ENCODE assay signal across 9 cellular contexts in genomic region chr5:150411245-150411979, GRCh38. TPM values are rescaled to one million over a fixed set of nuclear protein-coding genes. Genes with fewer than 3 reads are reported as not detected.
DNase-seq lines count a peak whose midpoint lies in the region; ATAC-seq, FAIRE-seq and TF ChIP-seq lines count a peak whose summit lies in the region.
"Had no signal": no experiment of that assay in that cellular context is flagged by ENCODE, and none has a peak within 500 bp of the region (broad histone marks: within the 10 kb centered on the region; RNA-seq: fewer than 3 reads in every experiment).

No MANE protein-coding gene starts in this region.

- H3K4me1 ChIP-seq in A549 (peaks cover 4% of the 10 kb centered on the region), H9 (ENCODE audit: insufficient read depth, low read length) (peaks cover 4% of the 10 kb centered on the region; the same call in 1 of the 2 replicates), duodenal mucosa (ENCODE audit: control insufficient read depth in 1 of 2, insufficient read depth in 2 of 2, low read length in 2 of 2) (peaks cover 18 to 48% of the 10 kb centered on the region in 2 donors), osteoblast (ENCODE audit: insufficient read depth, low read length) (peaks cover 8% of the 10 kb centered on the region), upper lobe of left lung (peaks cover 45 to 68% (median 54%) of the 10 kb centered on the region in 4 donors)

- H3K27ac Mint-ChIP-seq in H9 = peak overlapping the region in 2 of 3 experiments; percentile 61 to 70; a peak in 3 of 7 replicates

- no peak overlapping the region for H3K4me3 ChIP-seq in A549
- H3K4me3 ChIP-seq in duodenal mucosa (ENCODE audit: low read depth in 1 of 2, low read length in 2 of 2) = peak overlapping the region; percentile 90 to 95
- no peak overlapping the region for H3K4me3 ChIP-seq in osteoblast (ENCODE audit: insufficient read depth, low read length)
- H3K4me3 ChIP-seq in upper lobe of left lung = peak overlapping the region; percentile 25 to 66 (median 62)

- H3K4me3 Mint-ChIP-seq in H9 = no peak overlapping the region

- no peak overlapping the region for H4K8ac ChIP-seq in H9 (replicated peaks; ENCODE audit: insufficient read length, low read depth, low read length)

- no peak overlapping the region for H2BK120ac ChIP-seq in H9 (ENCODE audit: low read depth, low read length, poor library complexity, severe bottlenecking)

- H2BK15ac ChIP-seq in H9 (ENCODE audit: low read depth, low read length) = no peak overlapping the region

- DNase-seq in A549 (ENCODE audit: low read depth in 1 of 2, low spot score in 1 of 2) (no peak), H9 (no peak), osteoblast (ENCODE audit: insufficient read length, low spot score, missing footprints) (peak; percentile 59), upper lobe of left lung (peak in 1 of 2 donors; percentile 93), EL (no peak), NCI-H1417 (lab: John Stamatoyannopoulos, UW) (no peak)
- DNase-seq in activated CD4-positive, CD25-positive, alpha-beta regulatory T cell treated with anti-CD3 and anti-CD28 coated beads, Interleukin-2, amount 50 U/mL, for 72 hours = peak; percentile 65

- no peak for TF ChIP-seq CTCF in A549 (IDR thresholded peaks at IDR 0.05)
- TF ChIP-seq CTCF in H9 (conservative IDR thresholded peaks at IDR 0.05) = no peak
- TF ChIP-seq CTCF in osteoblast (IDR thresholded peaks at IDR 0.05; ENCODE audit: extremely low read depth, low read depth, low read length) = no peak
- no peak for TF ChIP-seq CTCF in upper lobe of left lung (IDR thresholded peaks at IDR 0.05)

- H3K56ac ChIP-seq in H9 (ENCODE audit: insufficient read length, low read depth, low read length) = no peak overlapping the region

- no peak for TF ChIP-seq EP300 in A549 (IDR thresholded peaks at IDR 0.05)
- no peak for TF ChIP-seq EP300 in upper lobe of left lung (IDR thresholded peaks at IDR 0.05)

- H3K9me3 ChIP-seq in A549 (no peaks in the 10 kb centered on the region), H9 (ENCODE audit: control insufficient read depth, low read depth, low read length) (no peaks in the 10 kb centered on the region), duodenal mucosa (ENCODE audit: control insufficient read depth in 1 of 2, low read length in 2 of 2) (no peaks in the 10 kb centered on the region), osteoblast (ENCODE audit: low read depth, low read length) (no peaks in the 10 kb centered on the region), upper lobe of left lung (no peaks in the 10 kb centered on the region)

- no peak overlapping the region for H4K91ac ChIP-seq in H9 (ENCODE audit: insufficient read length, low read depth, low read length)

- H2AFZ ChIP-seq in H9 (ENCODE audit: low read length) (no peak overlapping the region), osteoblast (ENCODE audit: low read length) (no peak overlapping the region)

- POLR2A ChIA-PET in A549 (lab: Yijun Ruan, JAX) = interaction anchor here (1.3 kb wide), 1 partner anchor 39 kb away, joined by 6 read pairs; no protein-coding TSS in a partner anchor

- peaks cover 40 to 49% of the 10 kb centered on the region in 2 experiments for H3K4me1 Mint-ChIP-seq in H9

- TF ChIP-seq POLR2A in A549 (IDR thresholded peaks at IDR 0.05; ENCODE audit: low read length) = no peak
- TF ChIP-seq POLR2A in upper lobe of left lung (IDR thresholded peaks at IDR 0.05) = peak in 1 of 4 donors; percentile 24

- H3K4me2 ChIP-seq in A549 (no peak overlapping the region), H9 (ENCODE audit: insufficient read depth, insufficient read length, low read length) (no peak overlapping the region), osteoblast (ENCODE audit: insufficient read depth, low read length) (peak overlapping the region; percentile 16)

- no peak overlapping the region for H4K5ac ChIP-seq in H9 (ENCODE audit: insufficient read length, low read depth, low read length)

- no peak overlapping the region for H3K18ac ChIP-seq in H9 (ENCODE audit: insufficient read length, low read depth, low read length)

- H3K27ac ChIP-seq in A549 (no peak overlapping the region), H9 (ENCODE audit: insufficient read length, low read depth, low read length) (no peak overlapping the region), duodenal mucosa (ENCODE audit: low read depth, low read length) (peak overlapping the region; percentile 89), osteoblast (ENCODE audit: low read depth, low read length) (peak overlapping the region; percentile 29), upper lobe of left lung (peak overlapping the region; percentile 93 to 95 (median 94))

- no peak overlapping the region for H3T11ph ChIP-seq in H9 (ENCODE audit: low read length)

- no peaks in the 10 kb centered on the region; a peak in 1 of 5 replicates for H3K9me3 Mint-ChIP-seq in H9

- WGBS in A549 (ENCODE audit: missing lambda C conversion rate) = 90% methylated on average over 5 of the region's 5 CpGs
- WGBS in H9 (ENCODE audit: extremely low coverage, insufficient read length, low lambda C conversion rate) = no CpG with 5 or more reads among the region's 5 CpGs
- WGBS in upper lobe of left lung, 2 donors = 29 to 34% methylated on average over 4 to 5 of the region's 5 CpGs

- no peaks in the 10 kb centered on the region for H4K20me1 ChIP-seq in H9 (ENCODE audit: control insufficient read depth, insufficient read depth, insufficient read length)
- no peaks in the 10 kb centered on the region for H4K20me1 ChIP-seq in osteoblast (ENCODE audit: insufficient read depth, low read length)

- no peak overlapping the region for H2BK20ac ChIP-seq in H9 (ENCODE audit: low read depth, low read length, poor library complexity, severe bottlenecking)

- H3K23me2 ChIP-seq in H9 (ENCODE audit: insufficient read length, low read depth, low read length, poor library complexity, severe bottlenecking) = no peaks in the 10 kb centered on the region

- no peak overlapping the region for H2BK5ac ChIP-seq in H9 (ENCODE audit: insufficient read length, low read length)

- H3K36me3 ChIP-seq in duodenal mucosa (ENCODE audit: control insufficient read depth in 1 of 2, insufficient read depth in 2 of 2, low read length in 2 of 2) = peaks cover 18 to 19% of the 10 kb centered on the region in 2 donors
- no peaks in the 10 kb centered on the region for H3K36me3 ChIP-seq in osteoblast (ENCODE audit: insufficient read depth, low read length)
- peaks cover 6 to 21% (median 13%) of the 10 kb centered on the region in 4 donors for H3K36me3 ChIP-seq in upper lobe of left lung

- H3K79me1 ChIP-seq in H9 (ENCODE audit: insufficient read depth, low read depth, low read length, poor library complexity, severe bottlenecking) = no peaks in the 10 kb centered on the region

- ATAC-seq in A549 (no peak), upper lobe of left lung (ENCODE audit: low FRiP score in 2 of 2) (peak; percentile 34 to 49)

- no peak for TF ChIP-seq RAD21 in A549 (conservative IDR thresholded peaks at IDR 0.05 in 1 of 2, IDR thresholded peaks at IDR 0.05 in 1 of 2)

- no peaks in the 10 kb centered on the region; the same call in none of the 2 replicates for H3K27me3 Mint-ChIP-seq in H9 (ENCODE audit: low read depth)

- H3K27me3 ChIP-seq in H9 (ENCODE audit: insufficient read depth, low read length) (no peaks in the 10 kb centered on the region), duodenal mucosa (ENCODE audit: control insufficient read depth in 1 of 2, insufficient read depth in 2 of 2, low read length in 2 of 2) (no peaks in the 10 kb centered on the region), osteoblast (ENCODE audit: insufficient read depth, low read length) (no peaks in the 10 kb centered on the region), upper lobe of left lung (no peaks in the 10 kb centered on the region)

- no peaks in the 10 kb centered on the region; a peak in 1 of 7 replicates for H3K36me3 Mint-ChIP-seq in H9 (ENCODE audit: insufficient read depth in 1 of 3, low read depth in 3 of 3)

- no peak overlapping the region for H3K14ac ChIP-seq in H9 (ENCODE audit: insufficient read depth, low read length)

- no peak overlapping the region for H3K23ac ChIP-seq in H9 (ENCODE audit: insufficient read length, low read depth, low read length)

- no peak overlapping the region for H2AK5ac ChIP-seq in H9 (ENCODE audit: insufficient read length, low read length)

- H2BK12ac ChIP-seq in H9 (ENCODE audit: insufficient read length, low read depth, low read length) = no peak overlapping the region

- CTCF ChIA-PET in A549 (lab: Yijun Ruan, JAX) = interaction anchor here (1.2 kb wide), 2 partner anchors 13 to 281 kb away, joined by 3 to 10 read pairs; no protein-coding TSS in a partner anchor

- H3K9ac ChIP-seq in H9 (ENCODE audit: extremely low read depth, insufficient read length, low read length) (no peak overlapping the region), duodenal mucosa (ENCODE audit: low read depth in 1 of 2, low read length in 2 of 2) (peak overlapping the region; percentile 86 to 96)

- no peak overlapping the region for H3K4ac ChIP-seq in H9 (ENCODE audit: low read depth, low read length)

- H3K79me2 ChIP-seq in H9 (ENCODE audit: insufficient read depth, low read length) = no peaks in the 10 kb centered on the region
- H3K79me2 ChIP-seq in osteoblast (ENCODE audit: insufficient read depth, low read length) = no peaks in the 10 kb centered on the region

- FAIRE-seq in A549 (lab: Jason Lieb, UNC) = no peak
- FAIRE-seq: astrocyte had no signal

RNA-seq across cellular contexts. Expression of gene CD74, which starts 1.3 kb away (rescaled TPM):
- polyA plus RNA-seq in A549 (2011; rRNA removed) = not detected in 2 replicates
- polyA plus RNA-seq in A549 (2012; cell fraction: cytosol; rRNA removed) = 0.06 and 0.19 TPM in 2 replicates
- 0.11 TPM in 1 of 2 replicates, not detected in the other for polyA plus RNA-seq in A549 (2012; cell fraction: nucleus; rRNA removed)
- not detected in 3 replicates for polyA plus RNA-seq in A549 (2017; fragmentation: RNase III; extraction: RNeasy Plus Mini Kit Qiagen cat#74134 plus additional on column Dnase treatment)
- not detected in 2 replicates for polyA minus RNA-seq in A549 (2011; rRNA and poly(A)+ RNA removed)
- total RNA-seq in H9 (2021) = 19.5 and 19.9 TPM in 2 replicates
- total RNA-seq in osteoblast = 21.4 and 83.4 TPM in 2 replicates
- 1,000 to 10,000 TPM in 5 of 6 donors, 100 to 1,000 TPM in 1; 957 to 4,783 (median 3,180) TPM for total RNA-seq in upper lobe of left lung

RNA-seq across cellular contexts. Expression of gene RPS14, which starts 38.1 kb away (rescaled TPM):
- 3,799 and 4,312 TPM in 2 replicates for polyA plus RNA-seq in A549 (2011; rRNA removed)
- 5,803 and 7,483 TPM in 2 replicates for polyA plus RNA-seq in A549 (2012; cell fraction: cytosol; rRNA removed)
- polyA plus RNA-seq in A549 (2012; cell fraction: nucleus; rRNA removed) = 1,682 and 2,988 TPM in 2 replicates
- 3,127 to 3,794 TPM (median 3,716 TPM) in 3 replicates for polyA plus RNA-seq in A549 (2017; fragmentation: RNase III; extraction: RNeasy Plus Mini Kit Qiagen cat#74134 plus additional on column Dnase treatment)
- polyA minus RNA-seq in A549 (2011; rRNA and poly(A)+ RNA removed) = 949 and 1,168 TPM in 2 replicates
- 2,533 and 2,603 TPM in 2 replicates for total RNA-seq in H9 (2021)
- 1,720 and 2,211 TPM in 2 replicates for total RNA-seq in osteoblast
- 1,000 to 10,000 TPM in 5 of 6 donors, 100 to 1,000 TPM in 1; 806 to 1,982 (median 1,727) TPM for total RNA-seq in upper lobe of left lung

RNA-seq across cellular contexts. Expression of gene TCOF1, which starts 53.9 kb away (rescaled TPM):
- 17.5 and 20.9 TPM in 2 replicates for polyA plus RNA-seq in A549 (2011; rRNA removed)
- 45.2 and 47.7 TPM in 2 replicates for polyA plus RNA-seq in A549 (2012; cell fraction: cytosol; rRNA removed)
- polyA plus RNA-seq in A549 (2012; cell fraction: nucleus; rRNA removed) = 94.3 and 116 TPM in 2 replicates
- 44.2 to 50.7 TPM (median 47.1 TPM) in 3 replicates for polyA plus RNA-seq in A549 (2017; fragmentation: RNase III; extraction: RNeasy Plus Mini Kit Qiagen cat#74134 plus additional on column Dnase treatment)
- 24.9 and 30.8 TPM in 2 replicates for polyA minus RNA-seq in A549 (2011; rRNA and poly(A)+ RNA removed)
- total RNA-seq in H9 (2021) = 128 and 133 TPM in 2 replicates
- 12.3 and 12.4 TPM in 2 replicates for total RNA-seq in osteoblast
- 10 to 100 TPM; 21.7 to 71.2 (median 30.4) TPM for total RNA-seq in upper lobe of left lung

Comparison
In these comparisons a context has a peak if more than half of its experiments do, and no peak if none do; other contexts are left out.
1. ATAC-seq: peak in upper lobe of left lung (2 of 2); none in A549 (0 of 2).
2. DNase-seq: peak in activated CD4-positive, CD25-positive, alpha-beta regulatory T cell treated with anti-CD3 and anti-CD28 coated beads, Interleukin-2, amount 50 U/mL, for 72 hours (single experiment) and osteoblast (single experiment); none in A549 (0 of 2), H9 (single experiment), EL (single experiment) and NCI-H1417 (0 of 3).
3. H3K27ac ChIP-seq: peak in duodenal mucosa (single experiment), osteoblast (single experiment) and upper lobe of left lung (4 of 4); none in A549 (0 of 2) and H9 (single experiment).
4. H3K4me3 ChIP-seq: peak in duodenal mucosa (2 of 2) and upper lobe of left lung (4 of 4); none in A549 (single experiment) and osteoblast (single experiment).
5. RNA of gene CD74, which starts 1.3 kb away (total RNA-seq): 957 to 4,783 TPM in upper lobe of left lung; 21.4 to 83.4 TPM in osteoblast and 19.5 to 19.9 TPM in H9; every median in the first group is over 10 times any median in the second.